In genomic region chr21:13384143-13384542, GRCh38 we compare ENCODE assay signal across 6 cellular contexts.
DNase-seq lines count a peak whose midpoint lies in the region; ATAC-seq, FAIRE-seq and TF ChIP-seq lines count a peak whose summit lies in the region.
"Not testable (repeated sequence)": the region's sequence is repeated elsewhere in the genome, so short reads cannot be mapped to it uniquely, and the experiment has no call there.

No MANE protein-coding gene starts in this region.

- not testable (repeated sequence) for H2AFZ ChIP-seq in IMR-90 (replicated peaks; ENCODE audit: low read length, poor library complexity); K562 (ENCODE audit: low read depth, low read length); H1 (ENCODE audit: low read length)

- not testable (repeated sequence) for TF ChIP-seq POLR2A in H54 (IDR thresholded peaks at IDR 0.05; ENCODE audit: low read depth, low read length); IMR-90 (IDR thresholded peaks at IDR 0.05; ENCODE audit: low read depth, low read length); K562 (conservative IDR thresholded peaks at IDR 0.05); H1 (IDR thresholded peaks at IDR 0.05; ENCODE audit: control extremely low read depth in 1 of 2, low read depth in 2 of 2, low read length in 2 of 2)

- H2AK9ac ChIP-seq in IMR-90 (replicated peaks; ENCODE audit: low read depth, low read length, poor library complexity): not testable (repeated sequence)

- not testable (repeated sequence) for H4K20me1 ChIP-seq in IMR-90 (ENCODE audit: insufficient read depth, low read length); K562 (replicated peaks; ENCODE audit: control insufficient read depth, insufficient read depth, low read length); H1 (replicated peaks in 1 of 2; ENCODE audit: control insufficient read depth in 1 of 2, insufficient read depth in 2 of 2, low read length in 2 of 2)

- H3K23me2 ChIP-seq in H1 (ENCODE audit: low read depth, low read length): not testable (repeated sequence)

- not testable (repeated sequence) for H3K79me1 ChIP-seq in IMR-90 (ENCODE audit: low read depth in 1 of 2, low read length in 2 of 2); H1 (ENCODE audit: low read depth, low read length)

- not testable (repeated sequence) for H4K91ac ChIP-seq in IMR-90 (ENCODE audit: insufficient read depth, low read depth, low read length); H1 (replicated peaks; ENCODE audit: insufficient read length, low read length)

- H3K4ac ChIP-seq in IMR-90 (ENCODE audit: low read depth, low read length); H1 (replicated peaks; ENCODE audit: insufficient read length, low read depth, low read length): not testable (repeated sequence)

- not testable (repeated sequence) for H3K4me2 ChIP-seq in IMR-90 (ENCODE audit: low read depth, low read length); K562 (ENCODE audit: insufficient read depth, low read length); H1 (ENCODE audit: insufficient read depth in 1 of 2, low read depth in 2 of 2, low read length in 2 of 2)

- POLR2A ChIA-PET in IMR-90 (lab: Charles Lee; ENCODE audit: unreplicated experiment); K562 (lab: Yijun Ruan, JAX); H1 (lab: Charles Lee; ENCODE audit: partially characterized antibody): not testable (repeated sequence)

- not testable (repeated sequence) for H4K8ac ChIP-seq in IMR-90 (ENCODE audit: low read depth in 2 of 2, low read length in 2 of 2); H1 (ENCODE audit: extremely low read depth, insufficient read depth, low read length)

- not testable (repeated sequence) for H2AK5ac ChIP-seq in IMR-90 (ENCODE audit: low read depth, low read length); H1 (ENCODE audit: low read depth, low read length)

- in situ Hi-C loops in IMR-90 (cut with MboI; ENCODE audit: low sequenced_read_pairs); K562 (cut with MboI): not testable (repeated sequence)

- dilution Hi-C loops in IMR-90 (cut with HindIII; ENCODE audit: low sequenced_read_pairs, unreplicated experiment): not testable (repeated sequence)

- ATAC-seq in IMR-90 (ENCODE audit: low read depth); K562: not testable (repeated sequence)

- H3K4me3 ChIP-seq in IMR-90 (ENCODE audit: insufficient read depth, low read depth, low read length); K562; H1 (ENCODE audit: extremely low read depth in 1 of 4, insufficient read depth in 2 of 4, low read depth in 3 of 4, low read length in 4 of 4); small intestine (ENCODE audit: low read depth in 1 of 2, low read length in 2 of 2): not testable (repeated sequence)

- not testable (repeated sequence) for DNase-seq in H54 (ENCODE audit: insufficient read length, low spot score); IMR-90; RCC 7860 (ENCODE audit: low spot score); K562 (ENCODE audit: extremely low read depth in 1 of 4, low spot score in 3 of 4); H1 (ENCODE audit: low read depth in 1 of 2, low spot score in 2 of 2); small intestine

- not testable (repeated sequence) for H3K27me3 ChIP-seq in IMR-90 (ENCODE audit: control insufficient read depth, insufficient read depth, low read length); K562 (ENCODE audit: control insufficient read depth in 2 of 2, insufficient read depth in 2 of 2, low read length in 2 of 2); H1 (replicated peaks in 1 of 4; ENCODE audit: control insufficient read depth in 3 of 4, extremely low read depth in 1 of 4, insufficient read depth in 3 of 4, low read length in 3 of 4); small intestine (ENCODE audit: control insufficient read depth in 2 of 2, insufficient read depth in 2 of 2, low read length in 2 of 2)

- H3K27ac ChIP-seq in IMR-90 (ENCODE audit: insufficient read depth, low read length); K562 (ENCODE audit: extremely low read depth, low read depth, low read length); H1 (ENCODE audit: low read depth, low read length); small intestine (ENCODE audit: low read depth in 1 of 2, low read length in 1 of 2): not testable (repeated sequence)

- intact Hi-C loops in IMR-90 (cut with micrococcal nuclease); K562 (cut with micrococcal nuclease): not testable (repeated sequence)

- H3K79me2 ChIP-seq in K562 (ENCODE audit: control insufficient read depth, insufficient read depth, low read length); H1 (ENCODE audit: control insufficient read depth in 1 of 2, insufficient read depth in 2 of 2, low read length in 2 of 2): not testable (repeated sequence)

- no CpG with 5 or more reads among the region's 3 CpGs for WGBS in IMR-90 (ENCODE audit: extremely low coverage in 2 of 2, insufficient read length in 1 of 2), 2 experiments
- WGBS in K562 (ENCODE audit: insufficient coverage, low coverage, missing lambda C conversion rate): 6% methylated on average over 3 of the region's 3 CpGs
- 61% methylated on average over 3 of the region's 3 CpGs; no CpG with 5 or more reads in 1 of the 2 experiments for WGBS in H1 (ENCODE audit: extremely low coverage in 1 of 2, insufficient coverage in 1 of 2, insufficient read length in 1 of 2, insufficient replicate concordance in 2 of 2, low coverage in 1 of 2, low lambda C conversion rate in 2 of 2, missing lambda C conversion rate in 1 of 2), 2 experiments
- WGBS in small intestine, 3 donors: 37 to 40% (median 38%) methylated on average over 3 of the region's 3 CpGs

- not testable (repeated sequence) for H3K36me3 ChIP-seq in IMR-90 (ENCODE audit: control insufficient read depth, insufficient read depth, low read length); K562 (ENCODE audit: control insufficient read depth, insufficient read depth, low read length); H1 (ENCODE audit: control insufficient read depth in 2 of 4, insufficient read depth in 4 of 4, low read length in 3 of 4); small intestine (ENCODE audit: control insufficient read depth in 2 of 2, insufficient read depth in 2 of 2, low read length in 2 of 2)

- not testable (repeated sequence) for H2BK20ac ChIP-seq in IMR-90 (ENCODE audit: low read depth, low read length); H1 (ENCODE audit: low read length)

- not testable (repeated sequence) for H3K4me1 ChIP-seq in IMR-90 (ENCODE audit: control insufficient read depth, insufficient read depth, low read length); K562 (replicated peaks in 1 of 2; ENCODE audit: control insufficient read depth in 2 of 2, insufficient read depth in 2 of 2, low read length in 2 of 2); H1 (replicated peaks in 1 of 4; ENCODE audit: control insufficient read depth in 3 of 4, insufficient read depth in 4 of 4, low read length in 3 of 4); small intestine (ENCODE audit: control insufficient read depth in 2 of 2, insufficient read depth in 1 of 2, low read depth in 1 of 2, low read length in 1 of 2)

- FAIRE-seq in H54 (lab: Jason Lieb, UNC) (peak; percentile 66), RCC 7860 (lab: Jason Lieb, UNC) (peak; percentile 55), H1 (lab: Jason Lieb, UNC) (peak; percentile 60), small intestine (lab: Jason Lieb, UNC) (peak; percentile 39)
- FAIRE-seq in K562 (lab: Jason Lieb, UNC): not testable (repeated sequence)

- H3K14ac ChIP-seq in IMR-90 (replicated peaks; ENCODE audit: low read depth, low read length); H1 (ENCODE audit: insufficient read length): not testable (repeated sequence)

- not testable (repeated sequence) for H3K18ac ChIP-seq in IMR-90 (ENCODE audit: low read depth, low read length); H1 (ENCODE audit: extremely low read depth, low read length)

- H3K9ac ChIP-seq in IMR-90 (ENCODE audit: low read depth, low read length); K562 (ENCODE audit: insufficient read depth in 1 of 2, low read depth in 2 of 2, low read length in 2 of 2); H1 (replicated peaks in 1 of 4; ENCODE audit: extremely low read depth in 1 of 4, low read depth in 3 of 4, low read length in 3 of 4): not testable (repeated sequence)

- BruUV-seq in IMR-90 (replicated peaks; lab: Mats Ljungman, UMichigan); K562 (replicated peaks; lab: Mats Ljungman, UMichigan): not testable (repeated sequence)

- not testable (repeated sequence) for H2BK5ac ChIP-seq in IMR-90 (ENCODE audit: low read depth, low read length, poor library complexity, severe bottlenecking); H1 (ENCODE audit: low read depth, low read length)

- H2BK15ac ChIP-seq in IMR-90 (ENCODE audit: low read depth, low read length); H1 (ENCODE audit: low read length): not testable (repeated sequence)

- H4K5ac ChIP-seq in IMR-90 (ENCODE audit: low read depth, low read length); H1 (ENCODE audit: insufficient read length, low read depth, low read length): not testable (repeated sequence)

- not testable (repeated sequence) for TF ChIP-seq EP300 in K562 (IDR thresholded peaks at IDR 0.05; ENCODE audit: low read length); H1 (IDR thresholded peaks at IDR 0.05; ENCODE audit: borderline replicate concordance in 1 of 2, low read depth in 2 of 2, low read length in 2 of 2)

- CTCF ChIA-PET in IMR-90 (lab: Yijun Ruan, JAX); K562 (lab: Yijun Ruan, JAX; ENCODE audit: low intra/inter-chr PET ratio); H1 (lab: Charles Lee; ENCODE audit: partially characterized antibody): not testable (repeated sequence)

- not testable (repeated sequence) for H3K23ac ChIP-seq in IMR-90 (ENCODE audit: low read depth, low read length); H1 (ENCODE audit: insufficient read length)

- not testable (repeated sequence) for TF ChIP-seq RAD21 in IMR-90 (IDR thresholded peaks at IDR 0.05; ENCODE audit: low read length); K562 (CRISPR knock-in tag; conservative IDR thresholded peaks at IDR 0.05 in 1 of 2, IDR thresholded peaks at IDR 0.05 in 1 of 2); H1 (IDR thresholded peaks at IDR 0.05 in 1 of 2, conservative IDR thresholded peaks at IDR 0.05 in 1 of 2; ENCODE audit: low read depth in 2 of 2, low read length in 2 of 2)

- TF ChIP-seq CTCF in IMR-90 (conservative IDR thresholded peaks at IDR 0.05; ENCODE audit: low read depth, low read length); K562 (IDR thresholded peaks at IDR 0.05 in 2 of 3, conservative IDR thresholded peaks at IDR 0.05 in 1 of 3; ENCODE audit: insufficient read depth in 2 of 3, low read depth in 1 of 3, low read length in 3 of 3); H1 (IDR thresholded peaks at IDR 0.05; ENCODE audit: control extremely low read depth in 1 of 3, insufficient read depth in 1 of 3, low read depth in 1 of 3, low read length in 3 of 3): not testable (repeated sequence)

- not testable (repeated sequence) for H2BK120ac ChIP-seq in IMR-90 (ENCODE audit: low read depth, low read length); H1 (replicated peaks; ENCODE audit: low read depth, low read length)

- H3K9me3 ChIP-seq in IMR-90 (ENCODE audit: control insufficient read depth, insufficient read depth, low read length); K562 (replicated peaks; ENCODE audit: control insufficient read depth, insufficient read depth, low read depth, low read length); small intestine (ENCODE audit: control insufficient read depth, low read depth): not testable (repeated sequence)
- peaks cover 0 to 20% of the 10 kb centered on the region in 2 experiments; a peak in 2 of 4 replicates for H3K9me3 ChIP-seq in H1 (ENCODE audit: insufficient read depth in 2 of 2, low read depth in 1 of 2, low read length in 1 of 2)

- not testable (repeated sequence) for H3K56ac ChIP-seq in IMR-90 (ENCODE audit: extremely low read depth, insufficient read depth, low read length); H1 (replicated peaks; ENCODE audit: insufficient read length, low read depth, low read length)

- not testable (repeated sequence) for H3K9me1 ChIP-seq in IMR-90 (ENCODE audit: insufficient read depth, low read length); K562 (ENCODE audit: control insufficient read depth, insufficient read depth, low read length)

- H2BK12ac ChIP-seq in H1 (ENCODE audit: low read depth, low read length): not testable (repeated sequence)
